Comparison of ENCODE assay signal across 8 cellular contexts in genomic region chr11:9137293-9138132, GRCh38. TPM values are rescaled to one million over a fixed set of nuclear protein-coding genes. Genes with fewer than 3 reads are reported as not detected.
DNase-seq lines count a peak whose midpoint lies in the region; ATAC-seq lines count a peak whose summit lies in the region.

No MANE protein-coding gene starts in this region.

- intact Hi-C loops in left colon (cut with DNase I, micrococcal nuclease) = loop anchor here (2.0 to 10.0 kb wide), 2 partner anchors 121 to 123 kb away; no protein-coding TSS in a partner anchor

- ATAC-seq in GM18517 (IDR thresholded peaks at IDR 0.05; ENCODE audit: unreplicated experiment) (peak; percentile 81), HG03103 (IDR thresholded peaks at IDR 0.05; ENCODE audit: low read depth, unreplicated experiment) (peak; percentile 73), left colon (peak; percentile 97)

- DNase-seq in 8988T (peak; percentile 50), NCI-H226 (peak; percentile 47), cerebellar cortex (ENCODE audit: low spot score) (peak; percentile 91), left colon (peak; percentile 61 to 80)
- DNase-seq in activated CD4-positive, CD25-positive, alpha-beta regulatory T cell treated with anti-CD3 and anti-CD28 coated beads, Interleukin-2, amount 50 U/mL, for 72 hours = peak; percentile 78
- peak; percentile 58 to 65 for DNase-seq in stimulated activated CD4-positive, alpha-beta T cell treated with anti-CD3 and anti-CD28 coated beads, Interleukin-4, amount 100 ng/mL, for 4 hours

RNA-seq across cellular contexts. Expression of gene SCUBE2, which starts 46.1 kb away (rescaled TPM):
- 1 to 10 TPM; 8.3 TPM for total RNA-seq in left colon

Comparison
In these comparisons a context has a peak if more than half of its experiments do, and no peak if none do; other contexts are left out.
1. Peak in every context shown above with its lines: DNase-seq and ATAC-seq.